Comparison of ENCODE assay signal across 11 cellular contexts in genomic region chr17:34499576-34499975, GRCh38.
DNase-seq lines count a peak whose midpoint lies in the region; ATAC-seq, FAIRE-seq and TF ChIP-seq lines count a peak whose summit lies in the region.
"Had no signal": no experiment of that assay in that cellular context is flagged by ENCODE, and none has a peak within 500 bp of the region (broad histone marks: within the 10 kb centered on the region; RNA-seq: fewer than 3 reads in every experiment).

No MANE protein-coding gene starts in this region.

- no peaks in the 10 kb centered on the region for H3K9me3 ChIP-seq in liver (ENCODE audit: control insufficient read depth in 4 of 4, low read length in 3 of 4)
- H3K9me3 ChIP-seq: vagina had no signal

- H3K36me3 ChIP-seq in bronchial epithelial cell (ENCODE audit: control insufficient read depth, insufficient read depth, low read length), result no peaks in the 10 kb centered on the region
- no peaks in the 10 kb centered on the region for H3K36me3 ChIP-seq in liver (ENCODE audit: control insufficient read depth in 4 of 4, insufficient read depth in 3 of 4, low read depth in 1 of 4, low read length in 3 of 4)
- H3K36me3 ChIP-seq: vagina had no signal

- no peak overlapping the region for H3K27ac ChIP-seq in liver (ENCODE audit: low read depth in 1 of 2, low read length in 2 of 2)
- H3K27ac ChIP-seq: vagina had no signal

- WGBS in liver, result 3% methylated on average over 1 of the region's 1 CpG

- TF ChIP-seq CTCF in GM13976 (IDR thresholded peaks at IDR 0.05; ENCODE audit: borderline replicate concordance, control extremely low read depth, extremely low read depth, insufficient read depth, missing control alignments) (no peak), bronchial epithelial cell (IDR thresholded peaks at IDR 0.05; ENCODE audit: insufficient read depth, low read length, severe bottlenecking) (no peak), liver (IDR thresholded peaks at IDR 0.05; ENCODE audit: low read depth, low read length, missing input control) (no peak)

- in situ Hi-C loops in GM13976 (cut with MboI; ENCODE audit: low sequenced_read_pairs, unreplicated experiment), result no loop called here

- H3K27me3 ChIP-seq in bronchial epithelial cell (ENCODE audit: control insufficient read depth, insufficient read depth, low read length) (no peaks in the 10 kb centered on the region), liver (ENCODE audit: control insufficient read depth in 4 of 4, insufficient read depth in 4 of 4, low read length in 3 of 4) (peaks cover 0 to 6% (median 0%) of the 10 kb centered on the region in 4 donors)
- H3K27me3 ChIP-seq: vagina had no signal

- FAIRE-seq in bronchial epithelial cell (lab: Jason Lieb, UNC), result no peak

- no peak for TF ChIP-seq RAD21 in liver (IDR thresholded peaks at IDR 0.05)

- no peak overlapping the region for H3K9ac ChIP-seq in liver (ENCODE audit: low read depth in 1 of 2, low read length in 2 of 2)

- DNase-seq in GM13976 (ENCODE audit: low spot score) (peak; percentile 35), LoVo (ENCODE audit: low spot score) (peak; percentile 17), bronchial epithelial cell (ENCODE audit: low read depth) (peak; percentile 35), NCI-H128 (lab: John Stamatoyannopoulos, UW; ENCODE audit: unreplicated experiment) (no peak), NCI-H146 (lab: John Stamatoyannopoulos, UW) (no peak)
- DNase-seq: effector memory CD8-positive, alpha-beta T cell; naive B cell; stimulated activated CD4-positive, alpha-beta T cell treated with anti-CD3 and anti-CD28 coated beads, Interleukin-4, amount 100 ng/mL, for 24 hours had no signal

- H3K4me1 ChIP-seq in liver (ENCODE audit: control insufficient read depth in 4 of 4, insufficient read depth in 4 of 4, low read length in 3 of 4), result peaks cover 0 to 5% (median 0%) of the 10 kb centered on the region in 4 donors
- H3K4me1 ChIP-seq: vagina had no signal

- no peak for ATAC-seq in GM18517 (IDR thresholded peaks at IDR 0.05; ENCODE audit: unreplicated experiment)
- ATAC-seq: effector memory CD8-positive, alpha-beta T cell had no signal

- H3K4me3 ChIP-seq in bronchial epithelial cell (ENCODE audit: low read depth, low read length) (no peak overlapping the region), liver (ENCODE audit: low read depth in 1 of 3, low read length in 3 of 3) (no peak overlapping the region)
- H3K4me3 ChIP-seq: vagina had no signal

TF ChIP-seq in liver, 16 proteins besides CTCF, POLR2A, EP300 and RAD21:
- TF ChIP-seq RXRA (IDR thresholded peaks at IDR 0.05), result no peak
- TF ChIP-seq, protein P1, sequence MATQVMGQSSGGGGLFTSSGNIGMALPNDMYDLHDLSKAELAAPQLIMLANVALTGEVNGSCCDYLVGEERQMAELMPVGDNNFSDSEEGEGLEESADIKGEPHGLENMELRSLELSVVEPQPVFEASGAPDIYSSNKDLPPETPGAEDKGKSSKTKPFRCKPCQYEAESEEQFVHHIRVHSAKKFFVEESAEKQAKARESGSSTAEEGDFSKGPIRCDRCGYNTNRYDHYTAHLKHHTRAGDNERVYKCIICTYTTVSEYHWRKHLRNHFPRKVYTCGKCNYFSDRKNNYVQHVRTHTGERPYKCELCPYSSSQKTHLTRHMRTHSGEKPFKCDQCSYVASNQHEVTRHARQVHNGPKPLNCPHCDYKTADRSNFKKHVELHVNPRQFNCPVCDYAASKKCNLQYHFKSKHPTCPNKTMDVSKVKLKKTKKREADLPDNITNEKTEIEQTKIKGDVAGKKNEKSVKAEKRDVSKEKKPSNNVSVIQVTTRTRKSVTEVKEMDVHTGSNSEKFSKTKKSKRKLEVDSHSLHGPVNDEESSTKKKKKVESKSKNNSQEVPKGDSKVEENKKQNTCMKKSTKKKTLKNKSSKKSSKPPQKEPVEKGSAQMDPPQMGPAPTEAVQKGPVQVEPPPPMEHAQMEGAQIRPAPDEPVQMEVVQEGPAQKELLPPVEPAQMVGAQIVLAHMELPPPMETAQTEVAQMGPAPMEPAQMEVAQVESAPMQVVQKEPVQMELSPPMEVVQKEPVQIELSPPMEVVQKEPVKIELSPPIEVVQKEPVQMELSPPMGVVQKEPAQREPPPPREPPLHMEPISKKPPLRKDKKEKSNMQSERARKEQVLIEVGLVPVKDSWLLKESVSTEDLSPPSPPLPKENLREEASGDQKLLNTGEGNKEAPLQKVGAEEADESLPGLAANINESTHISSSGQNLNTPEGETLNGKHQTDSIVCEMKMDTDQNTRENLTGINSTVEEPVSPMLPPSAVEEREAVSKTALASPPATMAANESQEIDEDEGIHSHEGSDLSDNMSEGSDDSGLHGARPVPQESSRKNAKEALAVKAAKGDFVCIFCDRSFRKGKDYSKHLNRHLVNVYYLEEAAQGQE (IDR thresholded peaks at IDR 0.05), result peak; percentile 97

Comparison
In these comparisons a context has a peak if more than half of its experiments do, and no peak if none do; other contexts are left out.
1. DNase-seq: peak in GM13976 (single experiment), LoVo (single experiment) and bronchial epithelial cell (single experiment); none in NCI-H128 (single experiment) and NCI-H146 (single experiment).